ENCODE assay signal across 8 cellular contexts in genomic region chr2:6773007-6773693, GRCh38.
DNase-seq lines count a peak whose midpoint lies in the region; ATAC-seq and TF ChIP-seq lines count a peak whose summit lies in the region.

No MANE protein-coding gene starts in this region.

- no peaks in the 10 kb centered on the region for H3K9me3 Mint-ChIP-seq in activated CD4-positive, alpha-beta T cell treated with anti-CD3 and anti-CD28 coated beads, Interleukin-2, amount 10 ng/mL, durations not matched to agents 24 days and 14 days
- no peaks in the 10 kb centered on the region for H3K9me3 Mint-ChIP-seq in memory B cell

- H3K27ac Mint-ChIP-seq in activated CD4-positive, alpha-beta T cell treated with anti-CD3 and anti-CD28 coated beads, Interleukin-2, amount 10 ng/mL, durations not matched to agents 24 days and 14 days: no peak overlapping the region
- H3K27ac Mint-ChIP-seq in memory B cell: no peak overlapping the region

- ATAC-seq in GM18907 (IDR thresholded peaks at IDR 0.05; ENCODE audit: unreplicated experiment) (peak; percentile 97), HG03103 (IDR thresholded peaks at IDR 0.05; ENCODE audit: low read depth, unreplicated experiment) (peak; percentile 87), memory B cell (ENCODE audit: low read depth) (peak; percentile 68)

- DNase-seq in BJ (ENCODE audit: low read depth) (no peak), NCI-H2171 treated with DMSO at 0.1 percent for 48 hours (lab: John Stamatoyannopoulos, UW) (peak; percentile 93), coronary artery (ENCODE audit: low spot score) (no peak), memory B cell (ENCODE audit: low spot score in 2 of 2) (peak; percentile 73 to 90)
- peak; percentile 92 for DNase-seq in activated CD4-positive, alpha-beta T cell treated with anti-CD3 and anti-CD28 coated beads, Interleukin-2, amount 10 ng/mL, durations not matched to agents 24 days and 14 days
- DNase-seq in stimulated activated CD8-positive, alpha-beta memory T cell treated with anti-CD3 and anti-CD28 coated beads, Interleukin-2, amount 100 ng/mL, for 1 hour (ENCODE audit: low read depth in 2 of 2): peak; percentile 43 to 47

- H3K27ac ChIP-seq in coronary artery: no peak overlapping the region

- H3K36me3 ChIP-seq in BJ (ENCODE audit: control insufficient read depth, insufficient read depth, low read length): no peaks in the 10 kb centered on the region

- TF ChIP-seq CTCF in BJ (IDR thresholded peaks at IDR 0.05; ENCODE audit: insufficient read depth, low read depth, low read length) (peak; percentile 96), coronary artery (IDR thresholded peaks at IDR 0.05) (peak; percentile 53)

- CTCF ChIA-PET in BJ (lab: Yijun Ruan, JAX): interaction anchor here (0.6 to 2.9 kb wide), 16 partner anchors 9 to 451 kb away, joined by 3 to 24 read pairs (median 4); no protein-coding TSS in a partner anchor

- H3K4me3 ChIP-seq in BJ (ENCODE audit: low read depth, low read length) (no peak overlapping the region), coronary artery (peak overlapping the region; percentile 27)

- H3K4me3 Mint-ChIP-seq in activated CD4-positive, alpha-beta T cell treated with anti-CD3 and anti-CD28 coated beads, Interleukin-2, amount 10 ng/mL, durations not matched to agents 24 days and 14 days: no peak overlapping the region
- H3K4me3 Mint-ChIP-seq in memory B cell: no peak overlapping the region

- intact Hi-C loops in activated CD4-positive, alpha-beta T cell treated with anti-CD3 and anti-CD28 coated beads, Interleukin-2, amount 10 ng/mL, durations not matched to agents 24 days and 14 days (cut with micrococcal nuclease): loop anchor here (5.0 to 10.0 kb wide), 2 partner anchors 668 to 1411 kb away; no protein-coding TSS in a partner anchor

- no peaks in the 10 kb centered on the region for H3K36me3 Mint-ChIP-seq in activated CD4-positive, alpha-beta T cell treated with anti-CD3 and anti-CD28 coated beads, Interleukin-2, amount 10 ng/mL, durations not matched to agents 24 days and 14 days (ENCODE audit: low read depth)
- H3K36me3 Mint-ChIP-seq in memory B cell: no peaks in the 10 kb centered on the region

- POLR2A ChIA-PET in BJ (lab: Charles Lee): no interaction called here

- peaks cover 9% of the 10 kb centered on the region for H3K4me1 Mint-ChIP-seq in activated CD4-positive, alpha-beta T cell treated with anti-CD3 and anti-CD28 coated beads, Interleukin-2, amount 10 ng/mL, durations not matched to agents 24 days and 14 days
- H3K4me1 Mint-ChIP-seq in memory B cell: no peaks in the 10 kb centered on the region

- H3K27me3 ChIP-seq in BJ (ENCODE audit: control insufficient read depth, insufficient read depth, low read length): no peaks in the 10 kb centered on the region

- peaks cover 18% of the 10 kb centered on the region for H3K27me3 Mint-ChIP-seq in activated CD4-positive, alpha-beta T cell treated with anti-CD3 and anti-CD28 coated beads, Interleukin-2, amount 10 ng/mL, durations not matched to agents 24 days and 14 days
- peaks cover 15% of the 10 kb centered on the region for H3K27me3 Mint-ChIP-seq in memory B cell

Comparison
In these comparisons a context has a peak if more than half of its experiments do, and no peak if none do; other contexts are left out.
1. DNase-seq: peak in NCI-H2171 treated with DMSO at 0.1 percent for 48 hours (single experiment), activated CD4-positive, alpha-beta T cell treated with anti-CD3 and anti-CD28 coated beads, Interleukin-2, amount 10 ng/mL, durations not matched to agents 24 days and 14 days (single experiment), memory B cell (2 of 2) and stimulated activated CD8-positive, alpha-beta memory T cell treated with anti-CD3 and anti-CD28 coated beads, Interleukin-2, amount 100 ng/mL, for 1 hour (2 of 2); none in BJ (single experiment) and coronary artery (single experiment).
2. Peak in every context shown above with its lines, with median percentiles within 50 percentile points of each other: ATAC-seq.